ENCODE assay signal across 21 cellular contexts in the genomic region with DNA sequence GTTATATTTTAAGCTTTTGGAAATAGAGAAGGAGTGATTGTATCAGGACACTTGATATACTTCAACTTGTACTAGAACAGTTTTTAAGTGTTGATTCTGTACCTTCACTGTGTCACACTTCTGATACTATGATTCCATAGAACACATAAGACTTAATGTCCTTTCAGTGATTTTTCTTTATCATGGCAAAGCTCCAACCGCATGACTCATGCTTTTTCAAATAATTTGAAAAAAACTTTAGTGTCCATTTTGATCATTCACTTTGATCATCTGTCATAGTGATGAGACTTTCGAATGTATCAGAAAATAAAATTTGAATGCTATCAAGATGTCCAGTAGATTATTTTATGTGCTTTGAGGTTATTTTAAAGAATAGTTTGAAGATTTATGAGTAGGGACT. TPM values are rescaled to one million over a fixed set of nuclear protein-coding genes. Genes with fewer than 3 reads are reported as not detected.
DNase-seq lines count a peak whose midpoint lies in the region; ATAC-seq, FAIRE-seq and TF ChIP-seq lines count a peak whose summit lies in the region.
"Had no signal": no experiment of that assay in that cellular context is flagged by ENCODE, and none has a peak within 500 bp of the region (broad histone marks: within the 10 kb centered on the region; RNA-seq: fewer than 3 reads in every experiment).

No MANE protein-coding gene starts in this region.

- ATAC-seq in A549 (no peak), HG03378 (IDR thresholded peaks at IDR 0.05; ENCODE audit: unreplicated experiment) (no peak), T-cell (replicated peaks in 1 of 4) (no peak)
- ATAC-seq: activated T-cell treated with anti-CD3 and anti-CD28 coated beads, Interleukin-2, amount 50 U/mL, for 4 hours; heart right ventricle had no signal

- no peak overlapping the region for H3K9ac ChIP-seq in GM23248
- no peak overlapping the region for H3K9ac ChIP-seq in astrocyte (ENCODE audit: low read length)
- H3K9ac ChIP-seq in fibroblast of lung (ENCODE audit: insufficient read depth, low read length) = no peak overlapping the region

- TF ChIP-seq POLR2A in A549 (IDR thresholded peaks at IDR 0.05; ENCODE audit: low read length) = no peak

- H3K9me2 ChIP-seq in GM23248 (ENCODE audit: insufficient read depth) = no peaks in the 10 kb centered on the region

- H3K36me3 ChIP-seq in GM23248 (ENCODE audit: low read depth) (peaks cover 19% of the 10 kb centered on the region; the same call in 1 of the 2 replicates), astrocyte (ENCODE audit: insufficient read depth, low read length) (peaks cover 4% of the 10 kb centered on the region), fibroblast of lung (ENCODE audit: control insufficient read depth, insufficient read depth, low read length) (peaks cover 2% of the 10 kb centered on the region)

- H3K27me3 Mint-ChIP-seq in astrocyte (ENCODE audit: low read depth, unreplicated experiment) (no peaks in the 10 kb centered on the region), T-cell (no peaks in the 10 kb centered on the region)
- H3K27me3 Mint-ChIP-seq: activated naive CD8-positive, alpha-beta T cell; CD4-positive, alpha-beta T cell had no signal

- no peak overlapping the region for H3K4me3 ChIP-seq in A549
- no peak overlapping the region for H3K4me3 ChIP-seq in GM23248
- H3K4me3 ChIP-seq in astrocyte (ENCODE audit: insufficient read depth, low read depth, low read length) = no peak overlapping the region
- H3K4me3 ChIP-seq in fibroblast of lung (replicated peaks in 1 of 4; ENCODE audit: control extremely low read depth in 1 of 4, insufficient read depth in 1 of 4, low read depth in 3 of 4, low read length in 4 of 4) = no peak overlapping the region
- H3K4me3 ChIP-seq: heart right ventricle had no signal

- H3K4me2 ChIP-seq in A549 (peak overlapping the region; percentile 40; the same call in 2 of the 3 replicates), GM23248 (ENCODE audit: unreplicated experiment) (no peak overlapping the region), astrocyte (ENCODE audit: low read length) (peak overlapping the region; percentile 6), fibroblast of lung (ENCODE audit: extremely low read depth, insufficient read depth, low read length) (peak overlapping the region; percentile 26)

- H3K4me1 ChIP-seq in A549 = peaks cover 14% of the 10 kb centered on the region
- H3K4me1 ChIP-seq in GM23248 (ENCODE audit: insufficient read depth) = peaks cover 17% of the 10 kb centered on the region
- peaks cover 10% of the 10 kb centered on the region for H3K4me1 ChIP-seq in astrocyte (ENCODE audit: insufficient read depth, low read length)
- H3K4me1 ChIP-seq in fibroblast of lung (ENCODE audit: control insufficient read depth, extremely low read depth, insufficient read depth, low read length) = peaks cover 2% of the 10 kb centered on the region

- peak; percentile 94 for FAIRE-seq in A549 (lab: Jason Lieb, UNC)
- no peak for FAIRE-seq in astrocyte (lab: Jason Lieb, UNC)
- FAIRE-seq: GM12892 had no signal

- H3K79me2 ChIP-seq in GM23248 (ENCODE audit: insufficient read depth) (no peaks in the 10 kb centered on the region), astrocyte (ENCODE audit: insufficient read depth, low read length) (no peaks in the 10 kb centered on the region), fibroblast of lung (ENCODE audit: control insufficient read depth, insufficient read depth, low read length) (no peaks in the 10 kb centered on the region)

- WGBS in A549 (ENCODE audit: missing lambda C conversion rate) = 75% methylated on average over 2 of the region's 2 CpGs
- 95 to 98% methylated on average over 2 of the region's 2 CpGs for WGBS in GM23248 (ENCODE audit: low coverage in 1 of 2, low lambda C conversion rate in 2 of 2, missing lambda C conversion rate in 2 of 2), 2 experiments

- no peaks in the 10 kb centered on the region for H4K20me1 ChIP-seq in GM23248 (ENCODE audit: insufficient read depth)
- H4K20me1 ChIP-seq in astrocyte (ENCODE audit: insufficient read depth, low read length) = no peaks in the 10 kb centered on the region
- no peaks in the 10 kb centered on the region for H4K20me1 ChIP-seq in fibroblast of lung (ENCODE audit: control insufficient read depth, extremely low read depth, insufficient read depth, low read length)

- TF ChIP-seq CTCF in A549 (IDR thresholded peaks at IDR 0.05) (no peak), astrocyte (IDR thresholded peaks at IDR 0.05; ENCODE audit: insufficient read depth, low read depth, low read length) (no peak), fibroblast of lung (conservative IDR thresholded peaks at IDR 0.05 in 1 of 2, IDR thresholded peaks at IDR 0.05 in 1 of 2; ENCODE audit: low read depth in 1 of 2, low read length in 2 of 2) (no peak)

- CTCF ChIA-PET in A549 (lab: Yijun Ruan, JAX) (interaction anchor here (2.1 kb wide), 1 partner anchor 32 kb away, joined by 7 read pairs; a partner anchor contains a TSS), T-cell (lab: Charles Lee) (no interaction called here)

- H2AFZ ChIP-seq in GM23248 (no peak overlapping the region), astrocyte (ENCODE audit: low read depth, low read length) (no peak overlapping the region), fibroblast of lung (ENCODE audit: low read length) (no peak overlapping the region)

- H3K27me3 ChIP-seq in GM23248 (replicated peaks; ENCODE audit: insufficient read depth) (no peaks in the 10 kb centered on the region), astrocyte (ENCODE audit: insufficient read depth, low read length) (no peaks in the 10 kb centered on the region), fibroblast of lung (ENCODE audit: control insufficient read depth, insufficient read depth, low read length) (no peaks in the 10 kb centered on the region)
- H3K27me3 ChIP-seq: heart right ventricle had no signal

- in situ Hi-C loops in GM23248 (cut with MboI) = loop anchor here (25.0 kb wide), 1 partner anchor 447 kb away; no protein-coding TSS in a partner anchor

- H3K4me3 Mint-ChIP-seq in astrocyte (ENCODE audit: unreplicated experiment) = no peak overlapping the region
- H3K4me3 Mint-ChIP-seq in T-cell = no peak overlapping the region
- H3K4me3 Mint-ChIP-seq: activated naive CD8-positive, alpha-beta T cell; activated T-cell treated with anti-CD3 and anti-CD28 coated beads, Interleukin-2, amount 50 U/mL, for 4 hours; CD4-positive, alpha-beta T cell; neural crest cell had no signal

- H3K9me3 ChIP-seq in A549 (no peaks in the 10 kb centered on the region), GM23248 (ENCODE audit: low read depth) (no peaks in the 10 kb centered on the region), astrocyte (ENCODE audit: insufficient read depth, low read depth, low read length) (no peaks in the 10 kb centered on the region), fibroblast of lung (ENCODE audit: control insufficient read depth, insufficient read depth, low read depth, low read length) (no peaks in the 10 kb centered on the region)
- H3K9me3 ChIP-seq: heart right ventricle had no signal

- H3K4me1 Mint-ChIP-seq in astrocyte (ENCODE audit: low read depth, unreplicated experiment) = peaks cover 8% of the 10 kb centered on the region
- H3K4me1 Mint-ChIP-seq in T-cell = no peaks in the 10 kb centered on the region
- H3K4me1 Mint-ChIP-seq: neural crest cell had no signal

- peaks cover 10% of the 10 kb centered on the region for H3K36me3 Mint-ChIP-seq in astrocyte (ENCODE audit: low read depth, unreplicated experiment)
- H3K36me3 Mint-ChIP-seq in T-cell = peaks cover 53% of the 10 kb centered on the region

- TF ChIP-seq EP300 in A549 (IDR thresholded peaks at IDR 0.05) = no peak

- POLR2A ChIA-PET in A549 (lab: Yijun Ruan, JAX) (no interaction called here), T-cell (lab: Charles Lee) (interaction anchor here in 1 of 2 donors (0.6 kb wide), 1 partner anchor 1323 kb away, joined by 3 read pairs; no protein-coding TSS in a partner anchor)

- peak in 1 of 2 experiments; percentile 28 for DNase-seq in A549 (ENCODE audit: low read depth in 1 of 2, low spot score in 1 of 2)
- peak; percentile 18 for DNase-seq in GM23248
- peak; percentile 25 for DNase-seq in astrocyte (ENCODE audit: low read depth)
- DNase-seq in fibroblast of lung (ENCODE audit: low read depth in 2 of 2) = peak; percentile 35 to 52
- no peak for DNase-seq in MV-4-11 (lab: John Stamatoyannopoulos, UW)
- no peak for DNase-seq in 8988T
- DNase-seq in T-cell = no peak
- DNase-seq: activated CD4-positive, alpha-beta T cell treated with anti-CD3 and anti-CD28 coated beads, Interleukin-2, amount 50 U/mL, for 4 hours; activated T-cell treated with anti-CD3 and anti-CD28 coated beads, Interleukin-2, amount 50 U/mL, for 4 hours; CD4-positive, alpha-beta T cell; cerebellar nuclear complex; H7; heart right ventricle; kidney glomerular epithelial cell; midbrain; NCI-H526 treated with DMSO at 0.1 percent for 48 hours; SW 1271 had no signal

- H3K27ac Mint-ChIP-seq in astrocyte (ENCODE audit: unreplicated experiment) (no peak overlapping the region), T-cell (no peak overlapping the region)
- H3K27ac Mint-ChIP-seq: activated naive CD8-positive, alpha-beta T cell; CD4-positive, alpha-beta T cell had no signal

- H3F3A ChIP-seq in GM23248 (ENCODE audit: insufficient read depth) = peaks cover 13% of the 10 kb centered on the region

- no peak for TF ChIP-seq RAD21 in A549 (conservative IDR thresholded peaks at IDR 0.05 in 1 of 2, IDR thresholded peaks at IDR 0.05 in 1 of 2)

- H3K27ac ChIP-seq in A549 (no peak overlapping the region; a peak in 1 of 6 replicates), GM23248 (no peak overlapping the region), astrocyte (ENCODE audit: low read depth, low read length) (no peak overlapping the region), fibroblast of lung (ENCODE audit: insufficient read depth, low read length) (no peak overlapping the region)
- H3K27ac ChIP-seq: heart right ventricle had no signal

- no peaks in the 10 kb centered on the region for H3K9me3 Mint-ChIP-seq in astrocyte (ENCODE audit: unreplicated experiment)
- no peaks in the 10 kb centered on the region for H3K9me3 Mint-ChIP-seq in T-cell
- H3K9me3 Mint-ChIP-seq: activated T-cell treated with anti-CD3 and anti-CD28 coated beads, Interleukin-2, amount 50 U/mL, for 4 hours; CD4-positive, alpha-beta T cell; neural crest cell had no signal

RNA-seq across cellular contexts. Expression of a gene that starts 32.0 kb away (rescaled TPM):
- polyA plus RNA-seq in A549 (2011; rRNA removed) (9.5 and 9.6 TPM in 2 replicates), A549 (2017; fragmentation: RNase III; extraction: RNeasy Plus Mini Kit Qiagen cat#74134 plus additional on column Dnase treatment) (9.2 to 10.2 TPM (median 9.6 TPM) in 3 replicates), GM23248 (2016; fragmentation: Nextera tagmentation; extraction: Ambion mirVana) (6.2 and 6.6 TPM in 2 replicates), fibroblast of lung (7.2 and 7.3 TPM in 2 replicates)
- 1.6 and 1.9 TPM in 2 replicates for polyA plus RNA-seq in A549 (2012; cell fraction: cytosol; rRNA removed)
- polyA plus RNA-seq in A549 (2012; cell fraction: nucleus; rRNA removed) = 1.1 and 2.4 TPM in 2 replicates
- 6.4 and 6.9 TPM in 2 replicates for polyA minus RNA-seq in A549 (2011; rRNA and poly(A)+ RNA removed)
- 14.4 and 15.0 TPM in 2 replicates for total RNA-seq in GM23248 (2014; rRNA removed; shearing (Covaris generic))
- total RNA-seq in astrocyte (15.0 and 16.4 TPM in 2 replicates), fibroblast of lung (14.4 and 19.7 TPM in 2 replicates), T-cell (10 to 100 TPM in 4 of 5 donors, 1 to 10 TPM in 1; 9.4 to 14.0 (median 10.8) TPM)
- polyA plus RNA-seq in fibroblast of lung (2012) = 6.6 and 7.6 TPM in 2 replicates
- polyA minus RNA-seq in fibroblast of lung (ENCODE audit: low replicate concordance) = 2.5 and 2.8 TPM in 2 replicates

Comparison
In these comparisons a context has a peak if more than half of its experiments do, and no peak if none do; other contexts are left out.
1. DNase-seq: peak in GM23248 (single experiment), astrocyte (single experiment) and fibroblast of lung (2 of 2); none in MV-4-11 (single experiment), 8988T (single experiment) and T-cell (0 of 34).